Comparison of ENCODE assay signal across 28 cellular contexts in genomic region chr6:110626442-110626841, GRCh38.
"Had no signal": no experiment of that assay in that cellular context is flagged by ENCODE, and none has a peak within 500 bp of the region (broad histone marks: within the 10 kb centered on the region; RNA-seq: fewer than 3 reads in every experiment).

No MANE protein-coding gene starts in this region.

- H3K27me3 ChIP-seq: breast epithelium, MG63, Peyer's patch had no signal

- H3K9me3 Mint-ChIP-seq: activated B cell treated with CpG ODN at 0.5 μM for 24 hours; activated CD4-positive, alpha-beta memory T cell treated with anti-CD3 and anti-CD28 coated beads, Interleukin-2, amount 10 ng/mL, durations not matched to agents 7 days and 5 days; activated naive CD4-positive, alpha-beta T cell treated with anti-CD3 and anti-CD28 coated beads for 36 hours; activated T-helper 17 cell treated with anti-CD3 and anti-CD28 coated beads, Interleukin-2, amount 50 U/mL, for 72 hours; T-helper 1 cell treated with Interleukin-12 subunit alpha and Interleukin-12 subunit beta and Interleukin-4 antibody, amounts not matched to agents 30 μg/mL and 1 μg/mL, for 36 hours had no signal

- H3K4me3 ChIP-seq: breast epithelium, MG63, Peyer's patch had no signal

- H3K9ac ChIP-seq: KMS-11 had no signal

- H3K4me3 Mint-ChIP-seq: activated B cell treated with CpG ODN at 0.5 μM for 24 hours; activated CD4-positive, alpha-beta memory T cell treated with anti-CD3 and anti-CD28 coated beads, Interleukin-2, amount 10 ng/mL, durations not matched to agents 7 days and 5 days; activated naive CD4-positive, alpha-beta T cell treated with anti-CD3 and anti-CD28 coated beads for 36 hours; activated naive CD8-positive, alpha-beta T cell; activated T-helper 17 cell treated with anti-CD3 and anti-CD28 coated beads, Interleukin-2, amount 50 U/mL, for 72 hours; T-helper 1 cell treated with Interleukin-12 subunit alpha and Interleukin-12 subunit beta and Interleukin-4 antibody, amounts not matched to agents 30 μg/mL and 1 μg/mL, for 36 hours had no signal

- H3K4me2 ChIP-seq: KMS-11 had no signal

- H3K9me3 ChIP-seq: breast epithelium, MG63, Peyer's patch had no signal

- H3K36me3 ChIP-seq: breast epithelium, MG63 had no signal

- ATAC-seq: activated T-helper 17 cell treated with anti-CD3 and anti-CD28 coated beads, Interleukin-2, amount 50 U/mL, for 72 hours had no signal

- H3K27ac Mint-ChIP-seq: activated B cell treated with CpG ODN at 0.5 μM for 24 hours; activated CD4-positive, alpha-beta memory T cell treated with anti-CD3 and anti-CD28 coated beads, Interleukin-2, amount 10 ng/mL, durations not matched to agents 7 days and 5 days; activated naive CD4-positive, alpha-beta T cell treated with anti-CD3 and anti-CD28 coated beads for 36 hours; activated naive CD8-positive, alpha-beta T cell; activated T-helper 17 cell treated with anti-CD3 and anti-CD28 coated beads, Interleukin-2, amount 50 U/mL, for 72 hours; T-helper 1 cell treated with Interleukin-12 subunit alpha and Interleukin-12 subunit beta and Interleukin-4 antibody, amounts not matched to agents 30 μg/mL and 1 μg/mL, for 36 hours had no signal

- H3K27ac ChIP-seq: breast epithelium, KMS-11, Peyer's patch, RWPE1 had no signal

- DNase-seq: activated B cell treated with CpG ODN at 0.5 μM for 24 hours; activated CD4-positive, alpha-beta memory T cell treated with anti-CD3 and anti-CD28 coated beads, Interleukin-2, amount 10 ng/mL, durations not matched to agents 7 days and 5 days; activated CD4-positive, alpha-beta T cell treated with anti-CD3 and anti-CD28 coated beads, Interleukin-2, amount 50 U/mL, for 1 hour; activated gamma-delta T cell; activated naive CD4-positive, alpha-beta T cell treated with anti-CD3 and anti-CD28 coated beads for 36 hours; activated T-cell treated with anti-CD3 and anti-CD28 coated beads for 4 hours; activated T-cell treated with anti-CD3 and anti-CD28 coated beads, Interleukin-2, amount 50 U/mL, for 48 hours; anterior cingulate cortex; central memory CD4-positive, alpha-beta T cell; MG63; MV-4-11; NCI-H1105; NCI-H1436 treated with DMSO at 0.1 percent for 48 hours; NCI-H187; NCI-H2081; NCI-H446; NCI-H526; NCI-H774; NK-92 treated with Interleukin-12 subunit alpha and Interleukin-12 subunit beta, amount 100 ng/mL, for 24 hours; Peyer's patch; SHP77 treated with DMSO at 0.1 percent for 48 hours; T-helper 9 cell had no signal

- H3K4me1 Mint-ChIP-seq: activated B cell treated with CpG ODN at 0.5 μM for 24 hours; activated CD4-positive, alpha-beta memory T cell treated with anti-CD3 and anti-CD28 coated beads, Interleukin-2, amount 10 ng/mL, durations not matched to agents 7 days and 5 days; activated T-helper 17 cell treated with anti-CD3 and anti-CD28 coated beads, Interleukin-2, amount 50 U/mL, for 72 hours had no signal

- H3K27me3 Mint-ChIP-seq: activated B cell treated with CpG ODN at 0.5 μM for 24 hours; activated CD4-positive, alpha-beta memory T cell treated with anti-CD3 and anti-CD28 coated beads, Interleukin-2, amount 10 ng/mL, durations not matched to agents 7 days and 5 days; activated naive CD8-positive, alpha-beta T cell; activated T-helper 17 cell treated with anti-CD3 and anti-CD28 coated beads, Interleukin-2, amount 50 U/mL, for 72 hours had no signal

- H3K4me1 ChIP-seq: breast epithelium, Peyer's patch had no signal
